ENCODE assay signal across 8 cellular contexts in genomic region chr1:2046225-2046917, GRCh38. TPM values are rescaled to one million over a fixed set of nuclear protein-coding genes. Genes with fewer than 3 reads are reported as not detected.
DNase-seq lines count a peak whose midpoint lies in the region; ATAC-seq and TF ChIP-seq lines count a peak whose summit lies in the region.

No MANE protein-coding gene starts in this region.

- CTCF ChIA-PET in BJ (lab: Yijun Ruan, JAX) (interaction anchor here (0.7 to 5.3 kb wide), 11 partner anchors 10 to 128 kb away, joined by 3 to 50 read pairs (median 6); no protein-coding TSS in a partner anchor), MCF 10A (lab: Yijun Ruan, JAX) (interaction anchor here (0.6 to 5.2 kb wide), 18 partner anchors 8 to 1028 kb away, joined by 3 to 129 read pairs (median 4); no protein-coding TSS in a partner anchor)

- TF ChIP-seq EP300 in tibial nerve (IDR thresholded peaks at IDR 0.05), result no peak

- H3K27ac ChIP-seq in left lung (peak overlapping the region in 1 of 2 donors; percentile 33), tibial nerve (peak overlapping the region in 1 of 4 donors; percentile 31)

- TF ChIP-seq POLR2A in tibial nerve (IDR thresholded peaks at IDR 0.05), result no peak

- H3K27me3 ChIP-seq in BJ (ENCODE audit: control insufficient read depth, insufficient read depth, low read length) (peaks cover 22% of the 10 kb centered on the region), left lung (peaks cover 20 to 84% of the 10 kb centered on the region in 2 donors), tibial nerve (peaks cover 4 to 81% of the 10 kb centered on the region in 2 donors)

- no peaks in the 10 kb centered on the region for H3K9me3 Mint-ChIP-seq in HFFc6
- H3K9me3 Mint-ChIP-seq in MCF 10A (ENCODE audit: unreplicated experiment), result no peaks in the 10 kb centered on the region

- no peak for DNase-seq in BJ (ENCODE audit: low read depth)
- DNase-seq in HFFc6, result no peak
- peak; percentile 55 for DNase-seq in SHP77 treated with DMSO at 0.1 percent for 48 hours (lab: John Stamatoyannopoulos, UW)
- peak; percentile 75 for DNase-seq in MCF 10A (ENCODE audit: unreplicated experiment)
- DNase-seq in left lung, result peak; percentile 76 to 92
- peak in 1 of 2 donors; percentile 32 for DNase-seq in tibial nerve (ENCODE audit: low spot score in 2 of 2)
- DNase-seq in ureter (ENCODE audit: low spot score), result no peak

- POLR2A ChIA-PET in BJ (lab: Charles Lee) (no interaction called here), MCF 10A (lab: Yijun Ruan, JAX) (no interaction called here)

- H3K4me1 ChIP-seq in left lung (peaks cover 9 to 31% of the 10 kb centered on the region in 2 donors), tibial nerve (peaks cover 0 to 34% (median 11%) of the 10 kb centered on the region in 4 donors)

- H3K36me3 ChIP-seq in BJ (ENCODE audit: control insufficient read depth, insufficient read depth, low read length) (no peaks in the 10 kb centered on the region), left lung (no peaks in the 10 kb centered on the region), tibial nerve (no peaks in the 10 kb centered on the region)

- H3K36me3 Mint-ChIP-seq in HFFc6 (ENCODE audit: low read depth) (no peaks in the 10 kb centered on the region), MCF 10A (ENCODE audit: insufficient read depth, unreplicated experiment) (peaks cover 11% of the 10 kb centered on the region)

- intact Hi-C loops in MCF 10A (cut with micrococcal nuclease), result loop anchor here (1.0 kb wide), 2 partner anchors 86 to 102 kb away; no protein-coding TSS in a partner anchor
- intact Hi-C loops in left lung (cut with DNase I), result loop anchor here in 1 of 2 donors (5.0 kb wide), 2 partner anchors 79 to 104 kb away; no protein-coding TSS in a partner anchor

- H3K27ac Mint-ChIP-seq in HFFc6 (no peak overlapping the region), MCF 10A (ENCODE audit: low read depth, unreplicated experiment) (no peak overlapping the region)

- H3K4me3 Mint-ChIP-seq in HFFc6 (no peak overlapping the region), MCF 10A (ENCODE audit: unreplicated experiment) (no peak overlapping the region)

- no peaks in the 10 kb centered on the region for H3K9me3 ChIP-seq in left lung
- H3K9me3 ChIP-seq in tibial nerve, result no peaks in the 10 kb centered on the region

- 37 to 44% methylated on average over 10 to 17 of the region's 17 CpGs for WGBS in tibial nerve, 2 donors

- H3K4me1 Mint-ChIP-seq in HFFc6 (ENCODE audit: low read depth) (no peaks in the 10 kb centered on the region), MCF 10A (ENCODE audit: insufficient read depth, unreplicated experiment) (peaks cover 5% of the 10 kb centered on the region)

- no TSS peak for BruUV-seq in MCF 10A (replicated peaks; lab: Mats Ljungman, UMichigan)

- H3K4me3 ChIP-seq in BJ (ENCODE audit: low read depth, low read length), result no peak overlapping the region
- H3K4me3 ChIP-seq in left lung, result no peak overlapping the region
- H3K4me3 ChIP-seq in tibial nerve, result no peak overlapping the region

- ATAC-seq in left lung (peak; percentile 48), GM21529 (IDR thresholded peaks at IDR 0.05; ENCODE audit: unreplicated experiment) (no peak)

- H3K27me3 Mint-ChIP-seq in HFFc6 (ENCODE audit: insufficient read depth) (peaks cover 26% of the 10 kb centered on the region), MCF 10A (ENCODE audit: insufficient read depth, unreplicated experiment) (no peaks in the 10 kb centered on the region)

- TF ChIP-seq CTCF in BJ (IDR thresholded peaks at IDR 0.05; ENCODE audit: insufficient read depth, low read depth, low read length) (peak; percentile 73), HFFc6 (IDR thresholded peaks at IDR 0.05) (peak; percentile 75), MCF 10A (IDR thresholded peaks at IDR 0.05; ENCODE audit: unreplicated experiment) (peak; percentile 83), left lung (IDR thresholded peaks at IDR 0.05) (peak; percentile 64 to 76), tibial nerve (IDR thresholded peaks at IDR 0.05) (peak; percentile 39 to 63 (median 44))

RNA-seq across cellular contexts. Expression of gene PRKCZ, which starts 3.8 kb away (rescaled TPM):
- 1.8 and 2.3 TPM in 2 replicates for polyA plus RNA-seq in BJ (2011; rRNA removed)
- polyA minus RNA-seq in BJ (2011; rRNA and poly(A)+ RNA removed), result 0.81 and 1.5 TPM in 2 replicates
- total RNA-seq in HFFc6 (2021; fragmentation: NEBNext Ultra II Directional; extraction: Animal tissue kit (Norgen Biotek cat#: 25700)), result 1 to 10 TPM in 2 of 6 experiments, under 1 TPM in 4; 0.55 to 1.4 (median 0.95) TPM
- total RNA-seq in MCF 10A (2022) (20.3 and 24.9 TPM in 2 replicates), left lung (100 to 1,000 TPM; 100 to 129 TPM), tibial nerve (1 to 10 TPM; 2.0 to 3.9 (median 2.8) TPM), ureter (41.6 TPM)

RNA-seq across cellular contexts. Expression of gene GABRD, which starts 27.2 kb away (rescaled TPM):
- not detected in 2 replicates for polyA plus RNA-seq in BJ (2011; rRNA removed)
- not detected in 2 replicates for polyA minus RNA-seq in BJ (2011; rRNA and poly(A)+ RNA removed)
- not detected for total RNA-seq in HFFc6 (2021; fragmentation: NEBNext Ultra II Directional; extraction: Animal tissue kit (Norgen Biotek cat#: 25700))
- total RNA-seq in MCF 10A (2022) (not detected in 2 replicates), left lung (under 1 TPM; 0.31 to 0.50 TPM), tibial nerve (1 to 10 TPM in 1 of 4 donors, not detected in 3; 1.0 TPM), ureter (1.2 TPM)

RNA-seq across cellular contexts. Expression of gene CFAP74, which starts 42.8 kb away (rescaled TPM):
- not detected in 2 replicates for polyA plus RNA-seq in BJ (2011; rRNA removed)
- polyA minus RNA-seq in BJ (2011; rRNA and poly(A)+ RNA removed), result not detected in 2 replicates
- total RNA-seq in HFFc6 (2021; fragmentation: NEBNext Ultra II Directional; extraction: Animal tissue kit (Norgen Biotek cat#: 25700)), result not detected
- total RNA-seq in MCF 10A (2022) (not detected in 2 replicates), left lung (1 to 10 TPM in 1 of 2 donors, under 1 TPM in 1; 0.23 to 2.6 TPM), tibial nerve (not detected), ureter (0.83 TPM)

Comparison
In these comparisons a context has a peak if more than half of its experiments do, and no peak if none do; other contexts are left out.
1. DNase-seq: peak in SHP77 treated with DMSO at 0.1 percent for 48 hours (single experiment), MCF 10A (single experiment) and left lung (2 of 2); none in BJ (single experiment), HFFc6 (single experiment) and ureter (single experiment).
2. Peak in every context shown above with its lines, with median percentiles within 50 percentile points of each other: CTCF ChIP-seq.